Comparison of ENCODE assay signal across 8 cellular contexts in the genomic region with DNA sequence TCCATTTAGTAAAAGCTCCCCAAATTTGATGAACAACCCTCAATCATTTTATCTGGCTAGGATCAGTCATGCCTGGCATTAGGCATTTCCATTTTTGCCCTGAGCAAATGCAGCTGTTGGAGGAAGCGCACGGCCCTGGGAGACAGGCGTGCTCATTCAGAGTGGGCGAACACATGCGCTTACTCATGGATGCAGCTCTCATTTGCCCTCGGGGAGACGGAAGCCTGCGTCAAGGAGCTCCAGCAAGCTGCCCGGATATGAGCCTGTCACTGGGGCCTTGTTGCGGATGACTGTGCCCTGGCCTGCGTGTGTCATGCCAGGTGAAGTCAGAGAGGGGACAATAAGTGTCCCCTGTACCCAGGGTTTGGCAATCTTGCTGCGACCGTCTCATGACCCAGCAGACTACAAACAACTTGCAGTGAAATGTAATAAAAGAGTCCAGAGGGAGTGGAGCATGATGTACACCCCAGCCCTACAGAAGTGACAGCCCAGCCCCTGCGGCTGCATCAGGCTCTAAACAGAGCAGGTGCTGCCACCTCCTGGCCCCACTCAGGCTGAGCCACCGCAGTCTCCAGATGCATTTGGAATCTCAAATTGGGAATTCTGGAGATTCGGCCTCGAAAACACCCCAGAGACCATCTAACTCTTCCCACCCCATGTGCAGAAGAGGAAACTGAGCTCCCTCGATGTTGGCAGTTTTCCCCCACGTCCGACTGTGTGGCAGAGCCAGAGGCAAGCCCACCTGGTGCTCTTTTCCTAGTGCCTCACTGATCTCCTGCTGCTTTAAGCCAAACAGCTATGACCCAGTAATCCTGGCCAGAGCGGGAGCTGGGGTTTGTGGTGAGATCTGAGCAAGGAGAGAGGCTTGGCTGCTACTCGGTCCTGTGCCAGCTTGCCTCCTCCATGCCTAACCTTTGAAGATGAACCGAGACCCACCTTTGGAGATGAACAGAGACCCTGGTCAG.
DNase-seq lines count a peak whose midpoint lies in the region; ATAC-seq, FAIRE-seq and TF ChIP-seq lines count a peak whose summit lies in the region.

No MANE protein-coding gene starts in this region.

- 40 to 43% methylated on average over 23 of the region's 23 CpGs for WGBS in heart right ventricle, 2 donors
- WGBS in sigmoid colon, 2 donors: 44 to 46% methylated on average over 23 of the region's 23 CpGs

- H3K4me1 ChIP-seq in heart right ventricle (no peaks in the 10 kb centered on the region), sigmoid colon (no peaks in the 10 kb centered on the region)

- no peaks in the 10 kb centered on the region for H3K36me3 ChIP-seq in heart right ventricle
- H3K36me3 ChIP-seq in sigmoid colon: no peaks in the 10 kb centered on the region

- H3K9me3 ChIP-seq in heart right ventricle: no peaks in the 10 kb centered on the region
- H3K9me3 ChIP-seq in sigmoid colon: no peaks in the 10 kb centered on the region

- no peak for TF ChIP-seq EP300 in sigmoid colon (IDR thresholded peaks at IDR 0.05)

- peak; percentile 72 for FAIRE-seq in HTR-8/SVneo (lab: Jason Lieb, UNC)

- H3K4me3 ChIP-seq in WI38 (ENCODE audit: low read depth, low read length) (no peak overlapping the region), heart right ventricle (no peak overlapping the region), sigmoid colon (no peak overlapping the region)

- ATAC-seq in heart right ventricle (peak; percentile 61 to 84 (median 73)), HG03565 (IDR thresholded peaks at IDR 0.05; ENCODE audit: unreplicated experiment) (no peak), HG03025 (IDR thresholded peaks at IDR 0.05; ENCODE audit: low FRiP score, unreplicated experiment) (no peak), HG02840 (IDR thresholded peaks at IDR 0.05; ENCODE audit: low FRiP score, unreplicated experiment) (no peak)

- peak; percentile 48 for TF ChIP-seq CTCF in WI38 (IDR thresholded peaks at IDR 0.05; ENCODE audit: low read depth, low read length)
- TF ChIP-seq CTCF in heart right ventricle (IDR thresholded peaks at IDR 0.05): peak; percentile 30 to 75 (median 64)
- TF ChIP-seq CTCF in sigmoid colon (IDR thresholded peaks at IDR 0.05): peak in 3 of 4 experiments; percentile 25 to 50 (median 34)

- H3K27ac ChIP-seq in heart right ventricle (no peak overlapping the region), sigmoid colon (no peak overlapping the region)

- no peak for TF ChIP-seq POLR2A in sigmoid colon (IDR thresholded peaks at IDR 0.05)

- intact Hi-C loops in heart right ventricle (cut with DNase I) (loop anchor here (1.0 to 5.0 kb wide), 3 partner anchors 103 to 104 kb away; a partner anchor contains a TSS), sigmoid colon (cut with DNase I) (no loop called here)

- DNase-seq in EH (ENCODE audit: low read depth) (peak; percentile 77), HTR-8/SVneo (ENCODE audit: insufficient read length, low spot score) (peak; percentile 74), heart right ventricle (peak; percentile 25 to 34), sigmoid colon (no peak)

- H3K27me3 ChIP-seq in heart right ventricle (peaks cover 0 to 58% (median 21%) of the 10 kb centered on the region in 7 donors), sigmoid colon (peaks cover 0 to 12% (median 3%) of the 10 kb centered on the region in 3 donors)

Comparison
In these comparisons a context has a peak if more than half of its experiments do, and no peak if none do; other contexts are left out.
1. ATAC-seq: peak in heart right ventricle (8 of 8); none in HG03565 (single experiment), HG03025 (single experiment) and HG02840 (single experiment).
2. Peak in every context shown above with its lines, with median percentiles within 50 percentile points of each other: CTCF ChIP-seq.